ENCODE assay signal across 20 cellular contexts in the genomic region with DNA sequence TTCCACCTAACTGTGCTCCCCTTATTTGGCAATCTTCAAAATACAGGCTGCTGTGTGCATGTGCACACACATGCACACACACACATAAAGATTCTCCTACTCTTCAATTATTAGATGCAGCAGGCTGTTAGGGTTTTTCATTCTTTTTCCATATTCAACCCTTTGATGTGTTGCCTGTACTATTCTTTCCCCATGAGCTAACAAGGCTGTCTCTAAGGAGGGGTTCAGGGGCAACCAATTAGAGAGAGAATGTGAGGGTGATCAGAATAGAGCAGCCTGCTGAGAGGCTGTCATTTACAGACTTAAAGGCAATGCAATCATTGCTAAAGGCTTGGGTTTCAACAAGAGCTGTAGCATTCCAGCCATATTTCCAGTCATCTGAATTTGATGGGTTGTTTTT.
"Had no signal": no experiment of that assay in that cellular context is flagged by ENCODE, and none has a peak within 500 bp of the region (broad histone marks: within the 10 kb centered on the region; RNA-seq: fewer than 3 reads in every experiment).

No MANE protein-coding gene starts in this region.

- H3K36me3 Mint-ChIP-seq: activated naive CD8-positive, alpha-beta T cell treated with anti-CD3 and anti-CD28 coated beads for 36 hours; immature natural killer cell; natural killer cell treated with Interleukin-12 subunit alpha and Interleukin-12 subunit beta and Interleukin-15 and Interleukin-18, amount 100 ng/mL, for 72 hours had no signal

- H3K9me3 Mint-ChIP-seq: activated naive CD8-positive, alpha-beta T cell treated with anti-CD3 and anti-CD28 coated beads for 36 hours; activated T-cell treated with anti-CD3 and anti-CD28 coated beads, Interleukin-2, amount 50 U/mL, for 24 hours had no signal

- H3K27me3 Mint-ChIP-seq: activated naive CD8-positive, alpha-beta T cell treated with anti-CD3 and anti-CD28 coated beads for 36 hours; activated T-cell treated with anti-CD3 and anti-CD28 coated beads, Interleukin-2, amount 50 U/mL, for 24 hours; activated T-helper 17 cell treated with anti-CD3 and anti-CD28 coated beads, Interleukin-2, amount 50 U/mL, for 72 hours; dendritic cell treated with granulocyte-macrophage colony-stimulating factor and Interleukin-4, amounts not matched to agents 40 ng/mL and 50 ng/mL, for 4 days; natural killer cell treated with Interleukin-12 subunit alpha and Interleukin-12 subunit beta and Interleukin-15 and Interleukin-18, amount 100 ng/mL, for 72 hours had no signal

- H3K27me3 ChIP-seq: cardiac muscle cell, upper lobe of right lung had no signal

- H3K4me3 ChIP-seq: cardiac muscle cell, left ventricle myocardium inferior, upper lobe of right lung had no signal

- ATAC-seq: activated T-helper 17 cell treated with anti-CD3 and anti-CD28 coated beads, Interleukin-2, amount 50 U/mL, for 72 hours; natural killer cell treated with Interleukin-12 subunit alpha and Interleukin-12 subunit beta and Interleukin-15 and Interleukin-18, amount 100 ng/mL, for 72 hours; upper lobe of right lung had no signal

- H3K27ac ChIP-seq: cardiac muscle cell, left ventricle myocardium inferior, upper lobe of right lung, VCaP had no signal

- H3K27ac Mint-ChIP-seq: activated naive CD8-positive, alpha-beta T cell treated with anti-CD3 and anti-CD28 coated beads for 36 hours; activated T-cell treated with anti-CD3 and anti-CD28 coated beads, Interleukin-2, amount 50 U/mL, for 24 hours; activated T-helper 17 cell treated with anti-CD3 and anti-CD28 coated beads, Interleukin-2, amount 50 U/mL, for 72 hours; dendritic cell treated with granulocyte-macrophage colony-stimulating factor and Interleukin-4, amounts not matched to agents 40 ng/mL and 50 ng/mL, for 4 days; immature natural killer cell; natural killer cell treated with Interleukin-12 subunit alpha and Interleukin-12 subunit beta and Interleukin-15 and Interleukin-18, amount 100 ng/mL, for 72 hours had no signal

- H3K9me3 ChIP-seq: upper lobe of right lung had no signal

- H3K4me3 Mint-ChIP-seq: activated naive CD8-positive, alpha-beta T cell treated with anti-CD3 and anti-CD28 coated beads for 36 hours; activated T-cell treated with anti-CD3 and anti-CD28 coated beads, Interleukin-2, amount 50 U/mL, for 24 hours; activated T-helper 17 cell treated with anti-CD3 and anti-CD28 coated beads, Interleukin-2, amount 50 U/mL, for 72 hours; dendritic cell treated with granulocyte-macrophage colony-stimulating factor and Interleukin-4, amounts not matched to agents 40 ng/mL and 50 ng/mL, for 4 days; immature natural killer cell; natural killer cell treated with Interleukin-12 subunit alpha and Interleukin-12 subunit beta and Interleukin-15 and Interleukin-18, amount 100 ng/mL, for 72 hours had no signal

- H3K36me3 ChIP-seq: cardiac muscle cell, left ventricle myocardium inferior, upper lobe of right lung had no signal

- H3K4me1 ChIP-seq: left ventricle myocardium inferior, upper lobe of right lung had no signal

- H3K4me1 Mint-ChIP-seq: activated naive CD8-positive, alpha-beta T cell treated with anti-CD3 and anti-CD28 coated beads for 36 hours; activated T-helper 17 cell treated with anti-CD3 and anti-CD28 coated beads, Interleukin-2, amount 50 U/mL, for 72 hours; immature natural killer cell had no signal

- DNase-seq: activated CD4-positive, CD25-positive, alpha-beta regulatory T cell treated with anti-CD3 and anti-CD28 coated beads, Interleukin-2, amount 50 U/mL, for 72 hours; activated naive CD8-positive, alpha-beta T cell treated with anti-CD3 and anti-CD28 coated beads for 36 hours; activated T-cell treated with anti-CD3 and anti-CD28 coated beads, Interleukin-2, amount 50 U/mL, for 24 hours; amniotic stem cell; effector CD4-positive, alpha-beta T cell; erythroblast; foreskin melanocyte; immature natural killer cell; kidney glomerular epithelial cell; left ventricle myocardium inferior; stimulated activated CD4-positive, alpha-beta T cell treated with anti-CD3 and anti-CD28 coated beads, Interleukin-2, amount 100 ng/mL, for 48 hours; stimulated activated CD8-positive, alpha-beta memory T cell treated with anti-CD3 and anti-CD28 coated beads, Interleukin-4, amount 100 ng/mL, for 48 hours; stimulated activated naive CD4-positive, alpha-beta T cell; T-helper 2 cell; upper lobe of right lung had no signal
